1 cellular context compared by ENCODE assay signal in the genomic region with DNA sequence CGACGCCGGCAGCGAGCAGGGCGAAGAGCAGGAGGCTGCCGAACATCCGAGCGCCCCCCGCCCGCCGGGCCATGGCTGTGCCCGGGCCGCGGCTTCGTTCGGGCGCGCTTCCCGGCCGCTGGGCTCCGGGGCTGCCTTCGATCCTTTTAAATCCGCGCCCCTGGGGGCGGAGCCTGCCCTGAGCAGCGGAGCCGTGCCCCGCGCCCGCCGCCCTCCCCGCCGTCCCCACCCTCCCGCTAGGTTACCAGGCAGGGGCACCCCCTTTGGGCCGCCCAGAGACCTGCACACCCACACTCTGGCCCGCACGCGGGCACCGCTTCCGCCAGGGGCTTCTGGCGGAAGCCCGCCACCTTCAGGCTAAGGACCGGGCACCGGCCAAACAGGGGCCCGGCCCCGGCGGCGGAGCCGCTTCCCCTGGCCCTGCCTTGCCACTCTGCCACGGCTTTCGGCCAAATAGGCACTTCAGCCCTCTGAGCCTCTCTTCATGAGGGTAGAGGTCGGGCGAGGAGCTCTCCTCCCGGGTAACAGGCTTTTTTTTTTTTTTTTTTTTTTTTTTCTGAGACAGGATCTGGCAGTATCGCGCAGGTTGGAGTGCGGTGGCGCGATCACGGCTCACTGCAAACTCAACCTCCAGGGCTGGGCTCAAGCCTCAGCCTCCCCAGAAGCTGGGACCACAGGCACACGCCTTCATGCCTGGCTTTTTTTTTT.
A peak's percentile ranks its signal among the peaks of the same experiment; 100 is the strongest.
TF ChIP-seq lines count a peak whose summit lies in the region.

A gene with protein sequence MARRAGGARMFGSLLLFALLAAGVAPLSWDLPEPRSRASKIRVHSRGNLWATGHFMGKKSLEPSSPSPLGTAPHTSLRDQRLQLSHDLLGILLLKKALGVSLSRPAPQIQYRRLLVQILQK (minus strand): TSS at position 120 of the 708 bp plus-strand sequence. CDS start 47 bp downstream, at position 73.

TF ChIP-seq in HepG2, 621 proteins besides CTCF, POLR2A, EP300 and RAD21 (continued from another document and continues in another):
- TF ChIP-seq, protein P1, sequence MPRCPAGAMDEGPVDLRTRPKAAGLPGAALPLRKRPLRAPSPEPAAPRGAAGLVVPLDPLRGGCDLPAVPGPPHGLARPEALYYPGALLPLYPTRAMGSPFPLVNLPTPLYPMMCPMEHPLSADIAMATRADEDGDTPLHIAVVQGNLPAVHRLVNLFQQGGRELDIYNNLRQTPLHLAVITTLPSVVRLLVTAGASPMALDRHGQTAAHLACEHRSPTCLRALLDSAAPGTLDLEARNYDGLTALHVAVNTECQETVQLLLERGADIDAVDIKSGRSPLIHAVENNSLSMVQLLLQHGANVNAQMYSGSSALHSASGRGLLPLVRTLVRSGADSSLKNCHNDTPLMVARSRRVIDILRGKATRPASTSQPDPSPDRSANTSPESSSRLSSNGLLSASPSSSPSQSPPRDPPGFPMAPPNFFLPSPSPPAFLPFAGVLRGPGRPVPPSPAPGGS (CRISPR knock-in tag; IDR thresholded peaks at IDR 0.05): peak; percentile 43; the same call in 1 of the 2 replicates
- TF ChIP-seq ZNF556 (CRISPR knock-in tag; IDR thresholded peaks at IDR 0.05; ENCODE audit: borderline replicate concordance): no peak
- TF ChIP-seq, protein P2, sequence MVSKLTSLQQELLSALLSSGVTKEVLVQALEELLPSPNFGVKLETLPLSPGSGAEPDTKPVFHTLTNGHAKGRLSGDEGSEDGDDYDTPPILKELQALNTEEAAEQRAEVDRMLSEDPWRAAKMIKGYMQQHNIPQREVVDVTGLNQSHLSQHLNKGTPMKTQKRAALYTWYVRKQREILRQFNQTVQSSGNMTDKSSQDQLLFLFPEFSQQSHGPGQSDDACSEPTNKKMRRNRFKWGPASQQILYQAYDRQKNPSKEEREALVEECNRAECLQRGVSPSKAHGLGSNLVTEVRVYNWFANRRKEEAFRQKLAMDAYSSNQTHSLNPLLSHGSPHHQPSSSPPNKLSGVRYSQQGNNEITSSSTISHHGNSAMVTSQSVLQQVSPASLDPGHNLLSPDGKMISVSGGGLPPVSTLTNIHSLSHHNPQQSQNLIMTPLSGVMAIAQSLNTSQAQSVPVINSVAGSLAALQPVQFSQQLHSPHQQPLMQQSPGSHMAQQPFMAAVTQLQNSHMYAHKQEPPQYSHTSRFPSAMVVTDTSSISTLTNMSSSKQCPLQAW (CRISPR knock-in tag; IDR thresholded peaks at IDR 0.05): no peak
- TF ChIP-seq SAFB2 (CRISPR knock-in tag; IDR thresholded peaks at IDR 0.05; ENCODE audit: borderline replicate concordance, low read depth): peak; percentile 75; the same call in 1 of the 2 replicates
- TF ChIP-seq ZNF367 (CRISPR knock-in tag; IDR thresholded peaks at IDR 0.05; ENCODE audit: borderline replicate concordance): no peak; the same call in 1 of the 2 replicates
- no peak for TF ChIP-seq CEBPG (CRISPR knock-in tag; IDR thresholded peaks at IDR 0.05)
- no peak for TF ChIP-seq ZFP41 (CRISPR knock-in tag; IDR thresholded peaks at IDR 0.05; ENCODE audit: borderline replicate concordance)
- TF ChIP-seq NFRKB (IDR thresholded peaks at IDR 0.05): no peak
- peak; percentile 63 for TF ChIP-seq KDM2A (CRISPR knock-in tag; IDR thresholded peaks at IDR 0.05; ENCODE audit: borderline replicate concordance, low read depth)
- TF ChIP-seq, protein P3, sequence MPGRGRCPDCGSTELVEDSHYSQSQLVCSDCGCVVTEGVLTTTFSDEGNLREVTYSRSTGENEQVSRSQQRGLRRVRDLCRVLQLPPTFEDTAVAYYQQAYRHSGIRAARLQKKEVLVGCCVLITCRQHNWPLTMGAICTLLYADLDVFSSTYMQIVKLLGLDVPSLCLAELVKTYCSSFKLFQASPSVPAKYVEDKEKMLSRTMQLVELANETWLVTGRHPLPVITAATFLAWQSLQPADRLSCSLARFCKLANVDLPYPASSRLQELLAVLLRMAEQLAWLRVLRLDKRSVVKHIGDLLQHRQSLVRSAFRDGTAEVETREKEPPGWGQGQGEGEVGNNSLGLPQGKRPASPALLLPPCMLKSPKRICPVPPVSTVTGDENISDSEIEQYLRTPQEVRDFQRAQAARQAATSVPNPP (CRISPR knock-in tag; IDR thresholded peaks at IDR 0.05): no peak
- TF ChIP-seq, protein P4, sequence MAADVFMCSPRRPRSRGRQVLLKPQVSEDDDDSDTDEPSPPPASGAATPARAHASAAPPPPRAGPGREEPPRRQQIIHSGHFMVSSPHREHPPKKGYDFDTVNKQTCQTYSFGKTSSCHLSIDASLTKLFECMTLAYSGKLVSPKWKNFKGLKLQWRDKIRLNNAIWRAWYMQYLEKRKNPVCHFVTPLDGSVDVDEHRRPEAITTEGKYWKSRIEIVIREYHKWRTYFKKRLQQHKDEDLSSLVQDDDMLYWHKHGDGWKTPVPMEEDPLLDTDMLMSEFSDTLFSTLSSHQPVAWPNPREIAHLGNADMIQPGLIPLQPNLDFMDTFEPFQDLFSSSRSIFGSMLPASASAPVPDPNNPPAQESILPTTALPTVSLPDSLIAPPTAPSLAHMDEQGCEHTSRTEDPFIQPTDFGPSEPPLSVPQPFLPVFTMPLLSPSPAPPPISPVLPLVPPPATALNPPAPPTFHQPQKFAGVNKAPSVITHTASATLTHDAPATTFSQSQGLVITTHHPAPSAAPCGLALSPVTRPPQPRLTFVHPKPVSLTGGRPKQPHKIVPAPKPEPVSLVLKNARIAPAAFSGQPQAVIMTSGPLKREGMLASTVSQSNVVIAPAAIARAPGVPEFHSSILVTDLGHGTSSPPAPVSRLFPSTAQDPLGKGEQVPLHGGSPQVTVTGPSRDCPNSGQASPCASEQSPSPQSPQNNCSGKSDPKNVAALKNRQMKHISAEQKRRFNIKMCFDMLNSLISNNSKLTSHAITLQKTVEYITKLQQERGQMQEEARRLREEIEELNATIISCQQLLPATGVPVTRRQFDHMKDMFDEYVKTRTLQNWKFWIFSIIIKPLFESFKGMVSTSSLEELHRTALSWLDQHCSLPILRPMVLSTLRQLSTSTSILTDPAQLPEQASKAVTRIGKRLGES (CRISPR knock-in tag; IDR thresholded peaks at IDR 0.05; ENCODE audit: borderline replicate concordance): no peak
- peak; percentile 53; the same call in 1 of the 2 replicates for TF ChIP-seq ZMYM4 (CRISPR knock-in tag; IDR thresholded peaks at IDR 0.05)
- no peak for TF ChIP-seq MLLT10 (CRISPR knock-in tag; IDR thresholded peaks at IDR 0.05)
- TF ChIP-seq STAT5B (CRISPR knock-in tag; IDR thresholded peaks at IDR 0.05): no peak
- TF ChIP-seq, protein P5, sequence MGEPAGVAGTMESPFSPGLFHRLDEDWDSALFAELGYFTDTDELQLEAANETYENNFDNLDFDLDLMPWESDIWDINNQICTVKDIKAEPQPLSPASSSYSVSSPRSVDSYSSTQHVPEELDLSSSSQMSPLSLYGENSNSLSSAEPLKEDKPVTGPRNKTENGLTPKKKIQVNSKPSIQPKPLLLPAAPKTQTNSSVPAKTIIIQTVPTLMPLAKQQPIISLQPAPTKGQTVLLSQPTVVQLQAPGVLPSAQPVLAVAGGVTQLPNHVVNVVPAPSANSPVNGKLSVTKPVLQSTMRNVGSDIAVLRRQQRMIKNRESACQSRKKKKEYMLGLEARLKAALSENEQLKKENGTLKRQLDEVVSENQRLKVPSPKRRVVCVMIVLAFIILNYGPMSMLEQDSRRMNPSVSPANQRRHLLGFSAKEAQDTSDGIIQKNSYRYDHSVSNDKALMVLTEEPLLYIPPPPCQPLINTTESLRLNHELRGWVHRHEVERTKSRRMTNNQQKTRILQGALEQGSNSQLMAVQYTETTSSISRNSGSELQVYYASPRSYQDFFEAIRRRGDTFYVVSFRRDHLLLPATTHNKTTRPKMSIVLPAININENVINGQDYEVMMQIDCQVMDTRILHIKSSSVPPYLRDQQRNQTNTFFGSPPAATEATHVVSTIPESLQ (CRISPR knock-in tag; conservative IDR thresholded peaks at IDR 0.05): no peak
- no peak for TF ChIP-seq ZNF674 (CRISPR knock-in tag; IDR thresholded peaks at IDR 0.05; ENCODE audit: low read depth)
- no peak for TF ChIP-seq HDAC6 (IDR thresholded peaks at IDR 0.05; ENCODE audit: low read depth, low read length)
- no peak for TF ChIP-seq ZNF484 (CRISPR knock-in tag; IDR thresholded peaks at IDR 0.05; ENCODE audit: borderline replicate concordance, low read depth)
- TF ChIP-seq, protein P6, sequence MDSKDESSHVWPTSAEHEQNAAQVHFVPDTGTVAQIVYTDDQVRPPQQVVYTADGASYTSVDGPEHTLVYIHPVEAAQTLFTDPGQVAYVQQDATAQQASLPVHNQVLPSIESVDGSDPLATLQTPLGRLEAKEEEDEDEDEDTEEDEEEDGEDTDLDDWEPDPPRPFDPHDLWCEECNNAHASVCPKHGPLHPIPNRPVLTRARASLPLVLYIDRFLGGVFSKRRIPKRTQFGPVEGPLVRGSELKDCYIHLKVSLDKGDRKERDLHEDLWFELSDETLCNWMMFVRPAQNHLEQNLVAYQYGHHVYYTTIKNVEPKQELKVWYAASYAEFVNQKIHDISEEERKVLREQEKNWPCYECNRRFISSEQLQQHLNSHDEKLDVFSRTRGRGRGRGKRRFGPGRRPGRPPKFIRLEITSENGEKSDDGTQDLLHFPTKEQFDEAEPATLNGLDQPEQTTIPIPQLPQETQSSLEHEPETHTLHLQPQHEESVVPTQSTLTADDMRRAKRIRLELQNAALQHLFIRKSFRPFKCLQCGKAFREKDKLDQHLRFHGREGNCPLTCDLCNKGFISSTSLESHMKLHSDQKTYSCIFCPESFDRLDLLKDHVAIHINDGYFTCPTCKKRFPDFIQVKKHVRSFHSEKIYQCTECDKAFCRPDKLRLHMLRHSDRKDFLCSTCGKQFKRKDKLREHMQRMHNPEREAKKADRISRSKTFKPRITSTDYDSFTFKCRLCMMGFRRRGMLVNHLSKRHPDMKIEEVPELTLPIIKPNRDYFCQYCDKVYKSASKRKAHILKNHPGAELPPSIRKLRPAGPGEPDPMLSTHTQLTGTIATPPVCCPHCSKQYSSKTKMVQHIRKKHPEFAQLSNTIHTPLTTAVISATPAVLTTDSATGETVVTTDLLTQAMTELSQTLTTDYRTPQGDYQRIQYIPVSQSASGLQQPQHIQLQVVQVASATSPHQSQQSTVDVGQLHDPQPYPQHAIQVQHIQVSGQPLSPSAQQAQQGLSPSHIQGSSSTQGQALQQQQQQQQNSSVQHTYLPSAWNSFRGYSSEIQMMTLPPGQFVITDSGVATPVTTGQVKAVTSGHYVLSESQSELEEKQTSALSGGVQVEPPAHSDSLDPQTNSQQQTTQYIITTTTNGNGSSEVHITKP (CRISPR knock-in tag; IDR thresholded peaks at IDR 0.05; ENCODE audit: low read depth): no peak
- 0 out of 2 replicates have a peak, but pooled peaks have one; percentile 39 for TF ChIP-seq ZNF431 (CRISPR knock-in tag; IDR thresholded peaks at IDR 0.05; ENCODE audit: borderline replicate concordance, low read depth)
- TF ChIP-seq, protein P7, sequence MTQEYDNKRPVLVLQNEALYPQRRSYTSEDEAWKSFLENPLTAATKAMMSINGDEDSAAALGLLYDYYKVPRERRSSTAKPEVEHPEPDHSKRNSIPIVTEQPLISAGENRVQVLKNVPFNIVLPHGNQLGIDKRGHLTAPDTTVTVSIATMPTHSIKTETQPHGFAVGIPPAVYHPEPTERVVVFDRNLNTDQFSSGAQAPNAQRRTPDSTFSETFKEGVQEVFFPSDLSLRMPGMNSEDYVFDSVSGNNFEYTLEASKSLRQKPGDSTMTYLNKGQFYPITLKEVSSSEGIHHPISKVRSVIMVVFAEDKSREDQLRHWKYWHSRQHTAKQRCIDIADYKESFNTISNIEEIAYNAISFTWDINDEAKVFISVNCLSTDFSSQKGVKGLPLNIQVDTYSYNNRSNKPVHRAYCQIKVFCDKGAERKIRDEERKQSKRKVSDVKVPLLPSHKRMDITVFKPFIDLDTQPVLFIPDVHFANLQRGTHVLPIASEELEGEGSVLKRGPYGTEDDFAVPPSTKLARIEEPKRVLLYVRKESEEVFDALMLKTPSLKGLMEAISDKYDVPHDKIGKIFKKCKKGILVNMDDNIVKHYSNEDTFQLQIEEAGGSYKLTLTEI (CRISPR knock-in tag; conservative IDR thresholded peaks at IDR 0.05): no peak
- no peak for TF ChIP-seq ZNF230 (CRISPR knock-in tag; IDR thresholded peaks at IDR 0.05)
- TF ChIP-seq ZFP36L1 (CRISPR knock-in tag; IDR thresholded peaks at IDR 0.05): 0 out of 2 replicates have a peak, but pooled peaks have one; percentile 16
- TF ChIP-seq ZNF468 (CRISPR knock-in tag; IDR thresholded peaks at IDR 0.05): no peak
- TF ChIP-seq, protein P8, sequence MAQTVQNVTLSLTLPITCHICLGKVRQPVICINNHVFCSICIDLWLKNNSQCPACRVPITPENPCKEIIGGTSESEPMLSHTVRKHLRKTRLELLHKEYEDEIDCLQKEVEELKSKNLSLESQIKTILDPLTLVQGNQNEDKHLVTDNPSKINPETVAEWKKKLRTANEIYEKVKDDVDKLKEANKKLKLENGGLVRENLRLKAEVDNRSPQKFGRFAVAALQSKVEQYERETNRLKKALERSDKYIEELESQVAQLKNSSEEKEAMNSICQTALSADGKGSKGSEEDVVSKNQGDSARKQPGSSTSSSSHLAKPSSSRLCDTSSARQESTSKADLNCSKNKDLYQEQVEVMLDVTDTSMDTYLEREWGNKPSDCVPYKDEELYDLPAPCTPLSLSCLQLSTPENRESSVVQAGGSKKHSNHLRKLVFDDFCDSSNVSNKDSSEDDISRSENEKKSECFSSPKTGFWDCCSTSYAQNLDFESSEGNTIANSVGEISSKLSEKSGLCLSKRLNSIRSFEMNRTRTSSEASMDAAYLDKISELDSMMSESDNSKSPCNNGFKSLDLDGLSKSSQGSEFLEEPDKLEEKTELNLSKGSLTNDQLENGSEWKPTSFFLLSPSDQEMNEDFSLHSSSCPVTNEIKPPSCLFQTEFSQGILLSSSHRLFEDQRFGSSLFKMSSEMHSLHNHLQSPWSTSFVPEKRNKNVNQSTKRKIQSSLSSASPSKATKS (CRISPR knock-in tag; IDR thresholded peaks at IDR 0.05): no peak
- TF ChIP-seq RFXANK (CRISPR knock-in tag; IDR thresholded peaks at IDR 0.05): no peak
- TF ChIP-seq, protein P9, sequence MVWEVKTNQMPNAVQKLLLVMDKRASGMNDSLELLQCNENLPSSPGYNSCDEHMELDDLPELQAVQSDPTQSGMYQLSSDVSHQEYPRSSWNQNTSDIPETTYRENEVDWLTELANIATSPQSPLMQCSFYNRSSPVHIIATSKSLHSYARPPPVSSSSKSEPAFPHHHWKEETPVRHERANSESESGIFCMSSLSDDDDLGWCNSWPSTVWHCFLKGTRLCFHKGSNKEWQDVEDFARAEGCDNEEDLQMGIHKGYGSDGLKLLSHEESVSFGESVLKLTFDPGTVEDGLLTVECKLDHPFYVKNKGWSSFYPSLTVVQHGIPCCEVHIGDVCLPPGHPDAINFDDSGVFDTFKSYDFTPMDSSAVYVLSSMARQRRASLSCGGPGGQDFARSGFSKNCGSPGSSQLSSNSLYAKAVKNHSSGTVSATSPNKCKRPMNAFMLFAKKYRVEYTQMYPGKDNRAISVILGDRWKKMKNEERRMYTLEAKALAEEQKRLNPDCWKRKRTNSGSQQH (CRISPR knock-in tag; IDR thresholded peaks at IDR 0.05; ENCODE audit: low read depth): no peak
- TF ChIP-seq ZNF558 (CRISPR knock-in tag; IDR thresholded peaks at IDR 0.05; ENCODE audit: borderline replicate concordance): no peak
- TF ChIP-seq ATF1 (CRISPR knock-in tag; IDR thresholded peaks at IDR 0.05): no peak
- TF ChIP-seq ZNF333 (CRISPR knock-in tag; IDR thresholded peaks at IDR 0.05; ENCODE audit: borderline replicate concordance): no peak
- no peak for TF ChIP-seq FIP1L1 (IDR thresholded peaks at IDR 0.05; ENCODE audit: borderline replicate concordance, insufficient read depth, low read depth, low read length)
- TF ChIP-seq, protein P10, sequence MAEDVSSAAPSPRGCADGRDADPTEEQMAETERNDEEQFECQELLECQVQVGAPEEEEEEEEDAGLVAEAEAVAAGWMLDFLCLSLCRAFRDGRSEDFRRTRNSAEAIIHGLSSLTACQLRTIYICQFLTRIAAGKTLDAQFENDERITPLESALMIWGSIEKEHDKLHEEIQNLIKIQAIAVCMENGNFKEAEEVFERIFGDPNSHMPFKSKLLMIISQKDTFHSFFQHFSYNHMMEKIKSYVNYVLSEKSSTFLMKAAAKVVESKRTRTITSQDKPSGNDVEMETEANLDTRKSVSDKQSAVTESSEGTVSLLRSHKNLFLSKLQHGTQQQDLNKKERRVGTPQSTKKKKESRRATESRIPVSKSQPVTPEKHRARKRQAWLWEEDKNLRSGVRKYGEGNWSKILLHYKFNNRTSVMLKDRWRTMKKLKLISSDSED (CRISPR knock-in tag; IDR thresholded peaks at IDR 0.05): no peak
- TF ChIP-seq ZNF891 (CRISPR knock-in tag; IDR thresholded peaks at IDR 0.05): no peak
- no peak for TF ChIP-seq ZNF577 (CRISPR knock-in tag; IDR thresholded peaks at IDR 0.05; ENCODE audit: borderline replicate concordance, low read depth)
